9 cellular contexts compared by ENCODE assay signal in the genomic region with DNA sequence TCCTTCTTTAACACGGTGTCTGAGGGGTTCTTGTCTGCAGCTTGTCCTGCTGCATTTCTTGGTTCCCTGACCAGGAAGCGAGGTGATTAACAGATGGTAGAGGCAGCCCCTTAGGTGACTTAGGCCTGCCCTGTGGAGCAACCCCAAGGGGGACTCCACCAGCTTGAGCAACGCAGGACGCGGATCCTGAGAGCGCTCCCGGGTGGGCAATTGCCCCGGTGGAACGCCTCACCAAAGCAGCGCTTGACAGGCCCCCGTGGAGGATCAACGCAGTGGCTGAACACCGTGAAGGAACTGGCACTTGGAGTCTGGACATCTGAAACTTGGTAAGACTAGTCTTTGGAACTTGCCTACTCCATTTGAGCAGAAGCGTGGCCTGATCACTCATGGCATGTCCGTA.
"Had no signal": no experiment of that assay in that cellular context is flagged by ENCODE, and none has a peak within 500 bp of the region (broad histone marks: within the 10 kb centered on the region; RNA-seq: fewer than 3 reads in every experiment).

No MANE protein-coding gene starts in this region.

- ATAC-seq: GM23338, HCT116 had no signal

- H3K4me1 ChIP-seq: HAP-1 had no signal

- H3K4me3 Mint-ChIP-seq: GM23338, HFFc6 had no signal

- DNase-seq: GM23248, GOT3, H7, HCEC 1CT, HFFc6 had no signal

- H3K4me2 ChIP-seq: GM23338 had no signal

- H2AFZ ChIP-seq: GM23248, GM23338 had no signal

- H3K27ac Mint-ChIP-seq: GM23338, HFFc6 had no signal

- FAIRE-seq: H54 had no signal

- H3K9ac ChIP-seq: GM23248 had no signal

- H3K4me3 ChIP-seq: GM23248, GM23338, HAP-1 had no signal

- H3K36me3 ChIP-seq: HAP-1 had no signal

- H3K9me3 ChIP-seq: HAP-1 had no signal

- H3K27ac ChIP-seq: GM23248 had no signal
